9 cellular contexts compared by ENCODE assay signal in genomic region chr14:59275668-59276067, GRCh38.
A peak's percentile ranks its signal among the peaks of the same experiment; 100 is the strongest.
DNase-seq lines count a peak whose midpoint lies in the region; ATAC-seq, FAIRE-seq and TF ChIP-seq lines count a peak whose summit lies in the region.
"Had no signal": no experiment of that assay in that cellular context is flagged by ENCODE, and none has a peak within 500 bp of the region (broad histone marks: within the 10 kb centered on the region; RNA-seq: fewer than 3 reads in every experiment).

No MANE protein-coding gene starts in this region.

- peak; percentile 73 for ATAC-seq in GM19468 (IDR thresholded peaks at IDR 0.05; ENCODE audit: extremely low read depth, unreplicated experiment)
- ATAC-seq in HG03469 (IDR thresholded peaks at IDR 0.05; ENCODE audit: unreplicated experiment): peak; percentile 89

- H3K27ac Mint-ChIP-seq in activated naive CD8-positive, alpha-beta T cell: peak overlapping the region; percentile 69

- peak overlapping the region; percentile 74 for H3K27ac ChIP-seq in keratinocyte (ENCODE audit: control insufficient read depth, insufficient read depth, low read length)

- H3K4me1 Mint-ChIP-seq in activated naive CD8-positive, alpha-beta T cell (ENCODE audit: low read depth): peaks cover 19% of the 10 kb centered on the region

- no peak overlapping the region for H2AFZ ChIP-seq in keratinocyte (ENCODE audit: control insufficient read depth, low read length)

- peak overlapping the region; percentile 55 for H3K4me2 ChIP-seq in keratinocyte (ENCODE audit: control insufficient read depth, extremely low read depth, insufficient read depth, low read depth, low read length)

- H3K9me3 ChIP-seq in keratinocyte (ENCODE audit: control insufficient read depth, low read depth, low read length): no peaks in the 10 kb centered on the region

- H4K20me1 ChIP-seq in keratinocyte (ENCODE audit: control insufficient read depth, extremely low read depth, insufficient read depth, low read length): no peaks in the 10 kb centered on the region

- peaks cover 12% of the 10 kb centered on the region for H3K36me3 Mint-ChIP-seq in activated naive CD8-positive, alpha-beta T cell

- H3K4me1 ChIP-seq in keratinocyte (ENCODE audit: control insufficient read depth, extremely low read depth, insufficient read depth, low read length): peaks cover 55% of the 10 kb centered on the region

- no peaks in the 10 kb centered on the region for H3K27me3 Mint-ChIP-seq in activated naive CD8-positive, alpha-beta T cell

- no peak overlapping the region for H3K4me3 Mint-ChIP-seq in activated naive CD8-positive, alpha-beta T cell
- H3K4me3 Mint-ChIP-seq: neural crest cell had no signal

- no peaks in the 10 kb centered on the region for H3K36me3 ChIP-seq in keratinocyte (ENCODE audit: control insufficient read depth in 2 of 2, extremely low read depth in 1 of 2, insufficient read depth in 2 of 2, low read length in 2 of 2)

- H3K27me3 ChIP-seq in keratinocyte (ENCODE audit: control insufficient read depth, extremely low read depth, insufficient read depth, low read length): no peaks in the 10 kb centered on the region

- dilution Hi-C loops in keratinocyte (cut with MboI; ENCODE audit: extremely low pct_ligation_motif_present, low sequenced_read_pairs): no loop called here

- H3K4me3 ChIP-seq in keratinocyte (ENCODE audit: control insufficient read depth in 2 of 3, extremely low read depth in 1 of 3, insufficient read depth in 2 of 3, low read depth in 1 of 3, low read length in 3 of 3): no peak overlapping the region

- H3K79me2 ChIP-seq in keratinocyte (ENCODE audit: control insufficient read depth, insufficient read depth, low read length): no peaks in the 10 kb centered on the region

- no peaks in the 10 kb centered on the region for H3K9me1 ChIP-seq in keratinocyte (ENCODE audit: control insufficient read depth, extremely low read depth, insufficient read depth, low read length)

- FAIRE-seq in keratinocyte (lab: Jason Lieb, UNC): peak; percentile 80

- H3K9ac ChIP-seq in keratinocyte (ENCODE audit: control insufficient read depth, extremely low read depth, insufficient read depth, low read length): peak overlapping the region; percentile 3

- H3K9me3 Mint-ChIP-seq in activated naive CD8-positive, alpha-beta T cell (ENCODE audit: low read depth): no peaks in the 10 kb centered on the region
- H3K9me3 Mint-ChIP-seq: neural crest cell had no signal

- no peak for TF ChIP-seq CTCF in keratinocyte (optimal IDR thresholded peaks at IDR 0.05 in 1 of 3, IDR thresholded peaks at IDR 0.05 in 1 of 3, conservative IDR thresholded peaks at IDR 0.05 in 1 of 3; ENCODE audit: extremely low read depth in 1 of 3, insufficient read depth in 2 of 3, low read length in 3 of 3)

- DNase-seq in DMS53 treated with DMSO at 0.1 percent for 48 hours (lab: John Stamatoyannopoulos, UW; ENCODE audit: unreplicated experiment) (peak; percentile 15), keratinocyte (ENCODE audit: low read depth, low spot score) (no peak), NCI-H82 (lab: John Stamatoyannopoulos, UW) (no peak), NCI-H1417 treated with DMSO at 0.1 percent for 48 hours (lab: John Stamatoyannopoulos, UW) (no peak), superior temporal gyrus (ENCODE audit: extremely low spot score) (no peak)
